Comparison of ENCODE assay signal across 2 cellular contexts in the genomic region with DNA sequence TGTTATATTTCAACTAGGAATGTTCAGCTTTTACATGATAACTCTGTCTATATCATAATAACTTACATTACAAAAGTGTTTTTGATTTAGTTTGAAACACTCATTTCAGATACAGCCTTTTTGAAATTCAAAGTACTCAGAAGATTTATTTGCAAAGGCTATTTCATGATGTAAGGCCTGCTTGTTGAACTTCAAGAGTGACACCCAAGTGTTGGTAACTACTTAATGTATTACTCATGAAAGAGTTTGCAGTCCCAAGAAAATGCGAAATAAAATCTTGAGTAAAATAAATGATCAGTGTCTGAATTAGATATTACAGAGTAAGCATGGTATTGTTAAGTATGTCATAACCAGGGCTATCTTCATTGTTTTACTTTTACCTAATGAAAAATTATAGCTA.
TF ChIP-seq lines count a peak whose summit lies in the region.

No MANE protein-coding gene starts in this region.

TF ChIP-seq in A549, 52 proteins besides CTCF, POLR2A, EP300 and RAD21 (continued from another document):
- TF ChIP-seq SMC3 (IDR thresholded peaks at IDR 0.05) (no peak), RCOR1 (IDR thresholded peaks at IDR 0.05; ENCODE audit: low read depth, low read length) (no peak), HDAC2 (IDR thresholded peaks at IDR 0.05) (no peak), NFE2L2 (conservative IDR thresholded peaks at IDR 0.05; ENCODE audit: low read length) (no peak), CBX8 (IDR thresholded peaks at IDR 0.05) (no peak), CBX2 (IDR thresholded peaks at IDR 0.05; ENCODE audit: borderline replicate concordance, low read depth) (no peak), JUNB (IDR thresholded peaks at IDR 0.05) (no peak), KDM5A (IDR thresholded peaks at IDR 0.05) (no peak), HOXA7 (CRISPR knock-in tag; IDR thresholded peaks at IDR 0.05) (no peak), HOXB5 (CRISPR knock-in tag; IDR thresholded peaks at IDR 0.05) (no peak), FOXS1 (CRISPR knock-in tag; IDR thresholded peaks at IDR 0.05) (no peak), HOXB13 (CRISPR knock-in tag; IDR thresholded peaks at IDR 0.05; ENCODE audit: low read depth) (no peak), EHMT2 (IDR thresholded peaks at IDR 0.05; ENCODE audit: low read depth) (no peak)
- TF ChIP-seq, protein P1, sequence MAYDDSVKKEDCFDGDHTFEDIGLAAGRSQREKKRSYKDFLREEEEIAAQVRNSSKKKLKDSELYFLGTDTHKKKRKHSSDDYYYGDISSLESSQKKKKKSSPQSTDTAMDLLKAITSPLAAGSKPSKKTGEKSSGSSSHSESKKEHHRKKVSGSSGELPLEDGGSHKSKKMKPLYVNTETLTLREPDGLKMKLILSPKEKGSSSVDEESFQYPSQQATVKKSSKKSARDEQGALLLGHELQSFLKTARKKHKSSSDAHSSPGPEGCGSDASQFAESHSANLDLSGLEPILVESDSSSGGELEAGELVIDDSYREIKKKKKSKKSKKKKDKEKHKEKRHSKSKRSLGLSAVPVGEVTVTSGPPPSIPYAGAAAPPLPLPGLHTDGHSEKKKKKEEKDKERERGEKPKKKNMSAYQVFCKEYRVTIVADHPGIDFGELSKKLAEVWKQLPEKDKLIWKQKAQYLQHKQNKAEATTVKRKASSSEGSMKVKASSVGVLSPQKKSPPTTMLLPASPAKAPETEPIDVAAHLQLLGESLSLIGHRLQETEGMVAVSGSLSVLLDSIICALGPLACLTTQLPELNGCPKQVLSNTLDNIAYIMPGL (CRISPR knock-in tag; IDR thresholded peaks at IDR 0.05; ENCODE audit: borderline replicate concordance): no peak

TF ChIP-seq in SK-N-SH, 30 proteins besides CTCF, POLR2A, EP300 and RAD21:
- TF ChIP-seq, protein P2, sequence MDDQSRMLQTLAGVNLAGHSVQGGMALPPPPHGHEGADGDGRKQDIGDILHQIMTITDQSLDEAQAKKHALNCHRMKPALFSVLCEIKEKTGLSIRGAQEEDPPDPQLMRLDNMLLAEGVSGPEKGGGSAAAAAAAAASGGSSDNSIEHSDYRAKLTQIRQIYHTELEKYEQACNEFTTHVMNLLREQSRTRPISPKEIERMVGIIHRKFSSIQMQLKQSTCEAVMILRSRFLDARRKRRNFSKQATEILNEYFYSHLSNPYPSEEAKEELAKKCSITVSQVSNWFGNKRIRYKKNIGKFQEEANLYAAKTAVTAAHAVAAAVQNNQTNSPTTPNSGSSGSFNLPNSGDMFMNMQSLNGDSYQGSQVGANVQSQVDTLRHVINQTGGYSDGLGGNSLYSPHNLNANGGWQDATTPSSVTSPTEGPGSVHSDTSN (IDR thresholded peaks at IDR 0.05): no peak
- no peak for TF ChIP-seq GATA2 (CRISPR knock-in tag; IDR thresholded peaks at IDR 0.05)
- no peak for TF ChIP-seq JUND (IDR thresholded peaks at IDR 0.05)
- TF ChIP-seq, protein P3, sequence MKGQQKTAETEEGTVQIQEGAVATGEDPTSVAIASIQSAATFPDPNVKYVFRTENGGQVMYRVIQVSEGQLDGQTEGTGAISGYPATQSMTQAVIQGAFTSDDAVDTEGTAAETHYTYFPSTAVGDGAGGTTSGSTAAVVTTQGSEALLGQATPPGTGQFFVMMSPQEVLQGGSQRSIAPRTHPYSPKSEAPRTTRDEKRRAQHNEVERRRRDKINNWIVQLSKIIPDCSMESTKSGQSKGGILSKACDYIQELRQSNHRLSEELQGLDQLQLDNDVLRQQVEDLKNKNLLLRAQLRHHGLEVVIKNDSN (IDR thresholded peaks at IDR 0.05; ENCODE audit: borderline replicate concordance, low read depth): no peak
- no peak for TF ChIP-seq FOXM1 (IDR thresholded peaks at IDR 0.05; ENCODE audit: low read depth)
- TF ChIP-seq CHD2 (IDR thresholded peaks at IDR 0.05; ENCODE audit: low read length, partially characterized antibody): no peak
- TF ChIP-seq TCF12 (IDR thresholded peaks at IDR 0.05): no peak
- TF ChIP-seq RCOR1 (IDR thresholded peaks at IDR 0.05; ENCODE audit: low read length): no peak
- TF ChIP-seq MXI1 (IDR thresholded peaks at IDR 0.05; ENCODE audit: low read depth, low read length): no peak
- no peak for TF ChIP-seq GABPA (IDR thresholded peaks at IDR 0.05; ENCODE audit: low read depth)
- TF ChIP-seq ELF1 (IDR thresholded peaks at IDR 0.05): no peak
- TF ChIP-seq POLR2AphosphoS5 (IDR thresholded peaks at IDR 0.05; ENCODE audit: low read depth, low read length): no peak
- TF ChIP-seq TAF1 (IDR thresholded peaks at IDR 0.05; ENCODE audit: borderline replicate concordance, low read depth, low read length): no peak
- no peak for TF ChIP-seq FOSL2 (IDR thresholded peaks at IDR 0.05; ENCODE audit: borderline replicate concordance, low read depth)
TF ChIP-seq in SK-N-SH: peak in this region for 0.
